In the genomic region with DNA sequence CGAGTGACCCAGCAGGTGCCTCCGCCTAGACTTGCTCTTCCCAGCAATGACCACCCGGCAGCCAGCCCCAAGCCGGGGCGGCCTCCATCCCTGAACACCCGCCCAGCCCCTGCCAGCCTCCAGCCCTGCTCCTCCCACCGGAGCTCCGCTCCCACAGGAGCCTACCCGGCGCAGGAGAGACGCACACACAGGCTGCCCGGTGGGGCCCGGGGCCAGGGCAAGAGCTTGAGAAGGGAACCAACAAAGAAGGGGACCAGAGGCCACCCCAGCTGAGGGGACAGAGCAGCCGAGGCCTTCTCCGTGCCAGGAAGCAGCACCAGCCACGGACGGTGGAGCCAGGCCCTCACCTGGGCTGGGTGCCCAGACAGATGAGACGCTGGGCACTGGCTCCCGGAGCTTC, we compare ENCODE assay signal across 13 cellular contexts. TPM values are rescaled to one million over a fixed set of nuclear protein-coding genes. Genes with fewer than 3 reads are reported as not detected.
DNase-seq lines count a peak whose midpoint lies in the region; ATAC-seq, FAIRE-seq and TF ChIP-seq lines count a peak whose summit lies in the region.
"Had no signal": no experiment of that assay in that cellular context is flagged by ENCODE, and none has a peak within 500 bp of the region (broad histone marks: within the 10 kb centered on the region; RNA-seq: fewer than 3 reads in every experiment).

No MANE protein-coding gene starts in this region.

- BruUV-seq in HCT116 (replicated peaks; lab: Mats Ljungman, UMichigan) (no TSS peak), mammary epithelial cell (replicated peaks; lab: Mats Ljungman, UMichigan) (no TSS peak)

- H3K4me3 ChIP-seq in HCT116 (replicated peaks in 1 of 2; ENCODE audit: low read depth in 1 of 2, low read length in 2 of 2) (no peak overlapping the region), mammary epithelial cell (replicated peaks in 1 of 3; ENCODE audit: insufficient read depth in 1 of 3, low read depth in 2 of 3, low read length in 3 of 3) (peak overlapping the region in 2 of 3 experiments; percentile 10 to 34), kidney (ENCODE audit: low read length in 2 of 2) (no peak overlapping the region), skeletal muscle tissue (ENCODE audit: low read length in 3 of 3) (peak overlapping the region in 2 of 3 donors; percentile 32 to 49), smooth muscle cell (no peak overlapping the region)
- H3K4me3 ChIP-seq: spleen had no signal

- dilution Hi-C loops in mammary epithelial cell (cut with HindIII; ENCODE audit: low sequenced_read_pairs), result no loop called here

- in situ Hi-C loops in mammary epithelial cell (cut with MboI; ENCODE audit: low sequenced_read_pairs in 2 of 2), result no loop called here

- H3K27ac ChIP-seq in HCT116 (ENCODE audit: low read depth, low read length) (no peak overlapping the region), mammary epithelial cell (ENCODE audit: insufficient read depth, low read depth, low read length) (peak overlapping the region; percentile 15), kidney (ENCODE audit: low read depth in 2 of 2, low read length in 2 of 2) (no peak overlapping the region), skeletal muscle tissue (ENCODE audit: low read depth, low read length) (peak overlapping the region; percentile 66), smooth muscle cell (ENCODE audit: low read depth) (no peak overlapping the region)

- TF ChIP-seq CTCF in HCT116 (IDR thresholded peaks at IDR 0.05 in 2 of 3, conservative IDR thresholded peaks at IDR 0.05 in 1 of 3; ENCODE audit: borderline replicate concordance in 1 of 3, insufficient read depth in 1 of 3, low read depth in 2 of 3, low read length in 2 of 3) (no peak), mammary epithelial cell (conservative IDR thresholded peaks at IDR 0.05 in 1 of 2, IDR thresholded peaks at IDR 0.05 in 1 of 2; ENCODE audit: extremely low read depth in 1 of 2, insufficient read depth in 1 of 2, low read depth in 1 of 2, low read length in 2 of 2) (no peak), kidney (IDR thresholded peaks at IDR 0.05; ENCODE audit: borderline replicate concordance, extremely low read depth, insufficient read depth) (no peak), smooth muscle cell (IDR thresholded peaks at IDR 0.05; ENCODE audit: borderline replicate concordance, insufficient read depth, poor library complexity, severe bottlenecking) (no peak)

- TF ChIP-seq POLR2A in HCT116 (IDR thresholded peaks at IDR 0.05; ENCODE audit: borderline replicate concordance, extremely low read depth, insufficient read depth, insufficient read length), result no peak

- H3K79me2 ChIP-seq in HCT116 (ENCODE audit: insufficient read depth, low read length) (peaks cover 33% of the 10 kb centered on the region; the same call in 1 of the 2 replicates), mammary epithelial cell (ENCODE audit: insufficient read depth, low read length) (peaks cover 72% of the 10 kb centered on the region), smooth muscle cell (ENCODE audit: low read depth) (peaks cover 51% of the 10 kb centered on the region)

- H3K9me2 ChIP-seq in HCT116 (ENCODE audit: insufficient read depth), result no peaks in the 10 kb centered on the region

- DNase-seq in HCT116 (ENCODE audit: low read depth, low spot score) (no peak), mammary epithelial cell (peak; percentile 40), kidney (peak; percentile 75), iPS-NIHi7 (ENCODE audit: extremely low spot score) (no peak), activated T-cell treated with anti-CD3 and anti-CD28 coated beads for 4 hours (no peak), smooth muscle cell (lab: John Stamatoyannopoulos, UW; ENCODE audit: unreplicated experiment) (no peak), HuH-7.5 (ENCODE audit: low spot score) (no peak)
- DNase-seq: NCI-H187, spleen, SW 1271 had no signal

- H3K4me2 ChIP-seq in HCT116 (ENCODE audit: low read length) (no peak overlapping the region), mammary epithelial cell (ENCODE audit: insufficient read depth, low read depth, low read length) (peak overlapping the region; percentile 74), smooth muscle cell (no peak overlapping the region)

- no peak for FAIRE-seq in kidney (lab: Jason Lieb, UNC)

- POLR2A ChIA-PET in HCT116 (lab: Charles Lee), result no interaction called here

- H3F3A ChIP-seq in smooth muscle cell (ENCODE audit: low read depth), result no peaks in the 10 kb centered on the region

- TF ChIP-seq RAD21 in HCT116 (IDR thresholded peaks at IDR 0.05; ENCODE audit: low read depth), result no peak

- H3K9me3 ChIP-seq in HCT116 (ENCODE audit: control insufficient read depth in 1 of 2, insufficient read depth in 1 of 2, low read depth in 1 of 2, low read length in 2 of 2), result no peaks in the 10 kb centered on the region
- no peaks in the 10 kb centered on the region for H3K9me3 ChIP-seq in mammary epithelial cell (replicated peaks; ENCODE audit: insufficient read depth, low read length)
- no peaks in the 10 kb centered on the region for H3K9me3 ChIP-seq in kidney (ENCODE audit: control insufficient read depth in 1 of 2, low read length in 2 of 2)
- H3K9me3 ChIP-seq in skeletal muscle tissue (ENCODE audit: control insufficient read depth in 3 of 3, low read length in 3 of 3), result no peaks in the 10 kb centered on the region
- H3K9me3 ChIP-seq in smooth muscle cell (replicated peaks; ENCODE audit: low read depth), result no peaks in the 10 kb centered on the region
- H3K9me3 ChIP-seq: BE2C, spleen had no signal

- CTCF ChIA-PET in HCT116 (lab: Charles Lee) (no interaction called here), mammary epithelial cell (lab: Charles Lee; ENCODE audit: low non-redundant PET) (interaction anchor here (0.7 kb wide), 2 partner anchors 19 to 28 kb away, joined by 5 to 10 read pairs; no protein-coding TSS in a partner anchor)

- H4K20me1 ChIP-seq in HCT116 (ENCODE audit: insufficient read depth) (no peaks in the 10 kb centered on the region), mammary epithelial cell (ENCODE audit: insufficient read depth, low read length) (no peaks in the 10 kb centered on the region), smooth muscle cell (ENCODE audit: low read depth) (peaks cover 27% of the 10 kb centered on the region)

- H2AFZ ChIP-seq in HCT116 (ENCODE audit: low read depth, low read length, poor library complexity, severe bottlenecking), result no peak overlapping the region
- H2AFZ ChIP-seq in mammary epithelial cell (ENCODE audit: low read depth, low read length), result peak overlapping the region; percentile 33
- no peak overlapping the region for H2AFZ ChIP-seq in smooth muscle cell (ENCODE audit: low read depth)

- H3K27me3 ChIP-seq in HCT116 (ENCODE audit: insufficient read depth, low read length) (no peaks in the 10 kb centered on the region), mammary epithelial cell (ENCODE audit: insufficient read depth, low read length) (no peaks in the 10 kb centered on the region), skeletal muscle tissue (ENCODE audit: control insufficient read depth in 3 of 3, insufficient read depth in 3 of 3, low read length in 3 of 3) (no peaks in the 10 kb centered on the region), smooth muscle cell (ENCODE audit: low read depth) (no peaks in the 10 kb centered on the region)
- H3K27me3 ChIP-seq: BE2C, spleen had no signal

- intact Hi-C loops in HCT116 (cut with micrococcal nuclease), result no loop called here
- intact Hi-C loops in mammary epithelial cell (cut with micrococcal nuclease), result loop anchor here (1.0 kb wide), 2 partner anchors 18 to 31 kb away; no protein-coding TSS in a partner anchor
- intact Hi-C loops in kidney (cut with DNase I), result no loop called here

- H3K9ac ChIP-seq in HCT116 (ENCODE audit: low read length) (no peak overlapping the region), mammary epithelial cell (ENCODE audit: insufficient read depth, low read length) (peak overlapping the region; percentile 12), kidney (ENCODE audit: low read length in 2 of 2) (no peak overlapping the region), skeletal muscle tissue (ENCODE audit: low read depth in 1 of 3, low read length in 3 of 3) (peak overlapping the region in 2 of 3 donors; percentile 62 to 76), smooth muscle cell (ENCODE audit: low read depth) (no peak overlapping the region)

- WGBS in mammary epithelial cell (ENCODE audit: low coverage, missing lambda C conversion rate), result 3% methylated on average over 6 of the region's 19 CpGs
- 92% methylated on average over 19 of the region's 19 CpGs for WGBS in smooth muscle cell (ENCODE audit: low lambda C conversion rate)

- H3K4me1 ChIP-seq in HCT116 (ENCODE audit: control insufficient read depth in 1 of 2, insufficient read depth in 2 of 2, low read length in 2 of 2) (no peaks in the 10 kb centered on the region), mammary epithelial cell (ENCODE audit: insufficient read depth, low read length) (peaks cover 53% of the 10 kb centered on the region), kidney (ENCODE audit: control insufficient read depth in 1 of 2, insufficient read depth in 1 of 2, low read depth in 1 of 2, low read length in 2 of 2) (peaks cover 0 to 12% of the 10 kb centered on the region in 2 donors), skeletal muscle tissue (ENCODE audit: control insufficient read depth in 3 of 3, insufficient read depth in 3 of 3, low read length in 3 of 3) (peaks cover 48 to 61% (median 59%) of the 10 kb centered on the region in 3 donors), smooth muscle cell (ENCODE audit: low read depth) (peaks cover 13% of the 10 kb centered on the region)

- peak; percentile 30 for ATAC-seq in HCT116

- RAD21 ChIA-PET in HCT116 (lab: Charles Lee; ENCODE audit: low non-redundant PET in 1 of 2, low total read pairs in 2 of 2, uncharacterized antibody in 2 of 2, unreplicated experiment in 2 of 2), result no interaction called here

- H3K36me3 ChIP-seq in HCT116 (ENCODE audit: control insufficient read depth in 1 of 2, insufficient read depth in 2 of 2, low read length in 2 of 2), result no peaks in the 10 kb centered on the region
- H3K36me3 ChIP-seq in mammary epithelial cell (ENCODE audit: insufficient read depth, low read length), result no peaks in the 10 kb centered on the region
- no peaks in the 10 kb centered on the region for H3K36me3 ChIP-seq in kidney (ENCODE audit: control insufficient read depth in 1 of 2, insufficient read depth in 2 of 2, low read length in 2 of 2)
- H3K36me3 ChIP-seq in skeletal muscle tissue (ENCODE audit: control insufficient read depth in 3 of 3, insufficient read depth in 3 of 3, low read length in 3 of 3), result no peaks in the 10 kb centered on the region
- no peaks in the 10 kb centered on the region for H3K36me3 ChIP-seq in smooth muscle cell (ENCODE audit: low read depth)
- H3K36me3 ChIP-seq: BE2C had no signal

RNA-seq across cellular contexts. Expression of gene PKD1, which starts 13.8 kb away (rescaled TPM):
- total RNA-seq in HCT116 (2021; ENCODE audit: unreplicated experiment) (137 TPM), mammary epithelial cell (100 to 1,000 TPM; 119 to 133 TPM), kidney (88.3 TPM), skeletal muscle tissue (88.7 TPM), smooth muscle cell (68.2 and 70.1 TPM in 2 replicates)
- polyA plus RNA-seq in HCT116 (2012), result 109 and 142 TPM in 2 replicates
- polyA plus RNA-seq in mammary epithelial cell (28.4 TPM), kidney (ENCODE audit: insufficient read depth, low read depth, low replicate concordance) (16.2 TPM), smooth muscle cell (47.9 and 71.3 TPM in 2 replicates)
- 17.7 TPM for polyA minus RNA-seq in mammary epithelial cell

RNA-seq across cellular contexts. Expression of gene RAB26, which starts 26.6 kb away (rescaled TPM):
- total RNA-seq in HCT116 (2021; ENCODE audit: unreplicated experiment) (44.9 TPM), mammary epithelial cell (1 to 10 TPM in 1 of 2 donors, under 1 TPM in 1; 0.33 to 1.0 TPM), kidney (1.5 TPM), skeletal muscle tissue (not detected), smooth muscle cell (not detected in 2 replicates)
- 43.9 and 46.7 TPM in 2 replicates for polyA plus RNA-seq in HCT116 (2012)
- polyA plus RNA-seq in mammary epithelial cell (0.80 TPM), kidney (ENCODE audit: insufficient read depth, low read depth, low replicate concordance) (3.0 TPM), smooth muscle cell (1.3 and 3.4 TPM in 2 replicates)
- 0.21 TPM for polyA minus RNA-seq in mammary epithelial cell
- total RNA-seq: naive thymus-derived CD8-positive, alpha-beta T cell had no signal

RNA-seq across cellular contexts. Expression of gene TRAF7, which starts 33.7 kb away (rescaled TPM):
- total RNA-seq in HCT116 (2021; ENCODE audit: unreplicated experiment) (160 TPM), mammary epithelial cell (100 to 1,000 TPM in 1 of 2 donors, 10 to 100 TPM in 1; 47.5 to 110 TPM), kidney (66.8 TPM), skeletal muscle tissue (24.0 TPM), smooth muscle cell (52.6 and 59.9 TPM in 2 replicates)
- 125 and 134 TPM in 2 replicates for polyA plus RNA-seq in HCT116 (2012)
- polyA plus RNA-seq in mammary epithelial cell (65.7 TPM), kidney (ENCODE audit: insufficient read depth, low read depth, low replicate concordance) (26.1 TPM), smooth muscle cell (27.5 and 28.0 TPM in 2 replicates)
- 54.6 TPM for polyA minus RNA-seq in mammary epithelial cell

Comparison
In these comparisons a context has a peak if more than half of its experiments do, and no peak if none do; other contexts are left out.
1. DNase-seq: peak in mammary epithelial cell (single experiment) and kidney (single experiment); none in HCT116 (single experiment), iPS-NIHi7 (single experiment), activated T-cell treated with anti-CD3 and anti-CD28 coated beads for 4 hours (single experiment), smooth muscle cell (single experiment) and HuH-7.5 (single experiment).
2. H3K27ac ChIP-seq: peak in mammary epithelial cell (single experiment) and skeletal muscle tissue (single experiment); none in HCT116 (single experiment), kidney (0 of 2) and smooth muscle cell (single experiment).
3. H3K4me3 ChIP-seq: peak in mammary epithelial cell (2 of 3) and skeletal muscle tissue (2 of 3); none in HCT116 (0 of 2), kidney (0 of 2) and smooth muscle cell (single experiment).
4. H3K9ac ChIP-seq: peak in mammary epithelial cell (single experiment) and skeletal muscle tissue (2 of 3); none in HCT116 (single experiment), kidney (0 of 2) and smooth muscle cell (single experiment).
5. RNA of gene RAB26, which starts 26.6 kb away (total RNA-seq): 44.9 TPM in HCT116 (single experiment); 1.5 TPM in kidney (single experiment), 0.33 to 1.0 TPM in mammary epithelial cell, not detected in skeletal muscle tissue (single experiment) and not detected in smooth muscle cell; every median in the first group is over 10 times any median in the second.